In genomic region chr1:15833069-15833679, GRCh38 we compare ENCODE assay signal across 8 cellular contexts. TPM values are rescaled to one million over a fixed set of nuclear protein-coding genes. Genes with fewer than 3 reads are reported as not detected.
DNase-seq lines count a peak whose midpoint lies in the region; ATAC-seq, FAIRE-seq and TF ChIP-seq lines count a peak whose summit lies in the region.

No MANE protein-coding gene starts in this region.

- peaks cover 10% of the 10 kb centered on the region for H3K4me1 Mint-ChIP-seq in astrocyte (ENCODE audit: low read depth, unreplicated experiment)

- TF ChIP-seq CTCF in AG10803 (conservative IDR thresholded peaks at IDR 0.05; ENCODE audit: low read length) (no peak), HL-60 (IDR thresholded peaks at IDR 0.05; ENCODE audit: insufficient read depth, low read length) (no peak), SU-DHL-6 (IDR thresholded peaks at IDR 0.05; ENCODE audit: insufficient read depth, low read length, poor library complexity, severe bottlenecking) (no peak), astrocyte (IDR thresholded peaks at IDR 0.05; ENCODE audit: insufficient read depth, low read depth, low read length) (no peak)

- H3K4me2 ChIP-seq in SU-DHL-6 (ENCODE audit: low read depth, low read length, poor library complexity, severe bottlenecking) = peak overlapping the region; percentile 100
- H3K4me2 ChIP-seq in astrocyte (ENCODE audit: low read length) = peak overlapping the region; percentile 97

- H2AFZ ChIP-seq in SU-DHL-6 (ENCODE audit: low read depth, low read length, severe bottlenecking) (peak overlapping the region; percentile 69), astrocyte (ENCODE audit: low read depth, low read length) (no peak overlapping the region)

- H3K27me3 Mint-ChIP-seq in astrocyte (ENCODE audit: low read depth, unreplicated experiment) = no peaks in the 10 kb centered on the region

- no peak overlapping the region for H3K27ac Mint-ChIP-seq in astrocyte (ENCODE audit: unreplicated experiment)

- no peaks in the 10 kb centered on the region for H3K9me3 Mint-ChIP-seq in astrocyte (ENCODE audit: unreplicated experiment)

- intact Hi-C loops in left colon (cut with DNase I, micrococcal nuclease) = no loop called here

- H3K27me3 ChIP-seq in HL-60 (ENCODE audit: insufficient read depth, poor library complexity, severe bottlenecking) = no peaks in the 10 kb centered on the region
- no peaks in the 10 kb centered on the region for H3K27me3 ChIP-seq in SU-DHL-6 (ENCODE audit: low read length)
- H3K27me3 ChIP-seq in astrocyte (ENCODE audit: insufficient read depth, low read length) = no peaks in the 10 kb centered on the region

- H3K9ac ChIP-seq in SU-DHL-6 (ENCODE audit: low read length) (peak overlapping the region; percentile 88), astrocyte (ENCODE audit: low read length) (peak overlapping the region; percentile 97)

- no peak for FAIRE-seq in astrocyte (lab: Jason Lieb, UNC)

- peak; percentile 19 for ATAC-seq in left colon
- ATAC-seq in HG03045 (IDR thresholded peaks at IDR 0.05; ENCODE audit: unreplicated experiment) = no peak

- no peaks in the 10 kb centered on the region for H3K4me1 ChIP-seq in astrocyte (ENCODE audit: insufficient read depth, low read length)

- peak overlapping the region; percentile 99 for H3K27ac ChIP-seq in HL-60 (replicated peaks)
- peak overlapping the region; percentile 98 for H3K27ac ChIP-seq in SU-DHL-6 (ENCODE audit: low read depth, low read length)
- H3K27ac ChIP-seq in astrocyte (ENCODE audit: low read depth, low read length) = no peak overlapping the region

- DNase-seq in AG10803 (ENCODE audit: low read depth) = peak; percentile 81
- DNase-seq in HL-60 (ENCODE audit: low read depth in 1 of 2, low spot score in 1 of 2) = peak; percentile 77 to 90
- DNase-seq in astrocyte (ENCODE audit: low read depth) = no peak
- DNase-seq in left colon = peak; percentile 71 to 78
- DNase-seq in stimulated activated CD4-positive, alpha-beta T cell treated with anti-CD3 and anti-CD28 coated beads, Interleukin-2, amount 100 ng/mL, for 4 hours (ENCODE audit: low read depth) = peak; percentile 39
- no peak for DNase-seq in NCI-H1694 (lab: John Stamatoyannopoulos, UW)

- H3K79me2 ChIP-seq in SU-DHL-6 (ENCODE audit: insufficient read depth, low read length) = peaks cover 4% of the 10 kb centered on the region; the same call in 1 of the 2 replicates
- H3K79me2 ChIP-seq in astrocyte (ENCODE audit: insufficient read depth, low read length) = peaks cover 12% of the 10 kb centered on the region

- peaks cover 62% of the 10 kb centered on the region for H3F3A ChIP-seq in SU-DHL-6 (ENCODE audit: insufficient read depth)

- H3K36me3 ChIP-seq in SU-DHL-6 (ENCODE audit: low read length) = no peaks in the 10 kb centered on the region
- no peaks in the 10 kb centered on the region for H3K36me3 ChIP-seq in astrocyte (ENCODE audit: insufficient read depth, low read length)

- H3K4me3 ChIP-seq in AG10803 (ENCODE audit: low read length) = peak overlapping the region; percentile 91
- peak overlapping the region; percentile 39 for H3K4me3 ChIP-seq in HL-60 (replicated peaks; ENCODE audit: insufficient read depth, low read length)
- peak overlapping the region; percentile 72 for H3K4me3 ChIP-seq in SU-DHL-6 (ENCODE audit: insufficient read depth, low read length, poor library complexity, severe bottlenecking)
- peak overlapping the region; percentile 94 for H3K4me3 ChIP-seq in astrocyte (ENCODE audit: insufficient read depth, low read depth, low read length)

- H3K9me3 ChIP-seq in SU-DHL-6 (ENCODE audit: insufficient read depth, low read length) (no peaks in the 10 kb centered on the region), astrocyte (ENCODE audit: insufficient read depth, low read depth, low read length) (no peaks in the 10 kb centered on the region)

- H4K20me1 ChIP-seq in SU-DHL-6 (ENCODE audit: low read depth, low read length) = no peaks in the 10 kb centered on the region
- H4K20me1 ChIP-seq in astrocyte (ENCODE audit: insufficient read depth, low read length) = no peaks in the 10 kb centered on the region

- peak overlapping the region; percentile 93 for H3K4me3 Mint-ChIP-seq in astrocyte (ENCODE audit: unreplicated experiment)

- H3K9me2 ChIP-seq in SU-DHL-6 (replicated peaks; ENCODE audit: insufficient read depth, low read length) = no peaks in the 10 kb centered on the region

- H3K36me3 Mint-ChIP-seq in astrocyte (ENCODE audit: low read depth, unreplicated experiment) = peaks cover 3% of the 10 kb centered on the region

RNA-seq across cellular contexts. Expression of gene SPEN, which starts 14.3 kb away (rescaled TPM):
- total RNA-seq in astrocyte (33.2 and 35.0 TPM in 2 replicates), left colon (10 to 100 TPM; 46.7 to 47.6 TPM)

RNA-seq across cellular contexts. Expression of gene UQCRHL, which starts 25.7 kb away (rescaled TPM):
- total RNA-seq in astrocyte (1.3 and 1.7 TPM in 2 replicates), left colon (1 to 10 TPM; 2.2 to 2.6 TPM)

Comparison
In these comparisons a context has a peak if more than half of its experiments do, and no peak if none do; other contexts are left out.
1. DNase-seq: peak in AG10803 (single experiment), HL-60 (2 of 2), left colon (2 of 2) and stimulated activated CD4-positive, alpha-beta T cell treated with anti-CD3 and anti-CD28 coated beads, Interleukin-2, amount 100 ng/mL, for 4 hours (single experiment); none in astrocyte (single experiment) and NCI-H1694 (single experiment).
2. H3K4me3 ChIP-seq: peak in every context shown above with its lines; median percentile 94 in astrocyte; 91 in AG10803; 72 in SU-DHL-6; 39 in HL-60.